1 cellular context compared by ENCODE assay signal in genomic region chr2:111058264-111058663, GRCh38.
A peak's percentile ranks its signal among the peaks of the same experiment; 100 is the strongest.
TF ChIP-seq lines count a peak whose summit lies in the region.

No MANE protein-coding gene starts in this region.

TF ChIP-seq in GM12878, 131 proteins besides CTCF, POLR2A, EP300 and RAD21:
- no peak for TF ChIP-seq ZBTB33 (IDR thresholded peaks at IDR 0.05)
- 0 out of 2 replicates have a peak, but pooled peaks have one; percentile 15 for TF ChIP-seq PAX5 (IDR thresholded peaks at IDR 0.05; ENCODE audit: borderline replicate concordance, low read depth, low read length)
